8 cellular contexts compared by ENCODE assay signal in the genomic region with DNA sequence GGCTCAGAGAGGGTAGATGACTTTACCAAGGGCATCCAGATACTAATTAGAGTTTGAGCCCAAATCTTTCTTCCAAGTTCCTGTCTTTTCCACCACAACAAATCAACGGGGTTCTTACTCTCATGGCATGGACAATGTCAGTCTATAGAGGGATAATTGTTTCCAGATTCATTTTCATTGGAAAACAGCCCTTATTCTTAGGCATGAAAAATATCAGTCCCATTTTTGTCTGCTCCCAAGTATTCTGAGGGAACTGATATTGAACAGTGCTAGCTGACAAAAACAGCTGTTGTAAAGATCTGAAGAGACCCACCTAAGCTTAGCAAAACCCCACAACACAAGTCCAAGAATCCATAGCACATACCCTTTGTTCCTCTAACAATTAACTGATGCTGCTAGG.
"Had no signal": no experiment of that assay in that cellular context is flagged by ENCODE, and none has a peak within 500 bp of the region (broad histone marks: within the 10 kb centered on the region; RNA-seq: fewer than 3 reads in every experiment).

No MANE protein-coding gene starts in this region.

- FAIRE-seq: G401.6, GM12878, GM12891, GM12892, GM18507, GM19239 had no signal

- DNase-seq: GDM1, GF-D8 had no signal

- H3K4me3 ChIP-seq: GM12878 had no signal

- ATAC-seq: GM12878 had no signal
